ENCODE assay signal across 8 cellular contexts in the genomic region with DNA sequence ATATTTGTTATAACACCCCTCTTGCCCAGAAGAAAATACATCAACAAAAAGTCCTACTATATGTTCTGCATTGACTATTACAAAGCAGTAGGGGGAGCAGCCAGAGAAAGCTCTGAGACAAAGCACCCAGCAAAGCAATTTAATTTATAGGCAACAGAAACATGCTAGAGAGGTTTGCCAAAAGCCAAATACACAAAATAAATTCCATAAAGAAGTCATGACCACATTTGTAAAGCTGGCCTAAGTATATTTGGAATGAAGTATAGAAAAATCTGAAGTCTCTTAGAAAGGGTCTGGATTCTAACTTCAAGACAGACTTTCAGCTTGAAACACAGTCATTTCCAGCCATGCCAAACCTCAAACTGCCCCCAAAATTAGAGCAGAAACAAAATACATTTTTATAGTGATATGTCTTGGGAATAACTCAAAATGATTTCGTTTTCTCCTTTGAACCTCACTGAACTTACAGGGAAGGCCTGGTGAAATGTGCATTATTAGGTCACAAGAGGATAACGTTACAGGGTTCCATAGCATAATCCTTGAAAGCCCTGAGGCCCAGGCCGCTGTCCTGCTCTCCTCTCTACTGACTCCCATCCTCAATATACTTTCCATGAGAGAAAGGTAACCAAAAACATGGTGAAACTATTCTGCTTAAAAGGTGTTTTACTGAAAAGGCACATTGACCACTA.
DNase-seq lines count a peak whose midpoint lies in the region; ATAC-seq and TF ChIP-seq lines count a peak whose summit lies in the region.

No MANE protein-coding gene starts in this region.

- DNase-seq in AG08396 (ENCODE audit: low spot score), result peak; percentile 39
- peak; percentile 63 for DNase-seq in EH (ENCODE audit: low read depth)
- peak; percentile 16 to 77 for DNase-seq in SW 1271 (lab: John Stamatoyannopoulos, UW)
- peak; percentile 3 to 9 for DNase-seq in erythroblast (lab: John Stamatoyannopoulos, UW)
- peak; percentile 58 for DNase-seq in renal cortical epithelial cell (ENCODE audit: low read depth)
- DNase-seq in activated CD4-positive, alpha-beta T cell treated with anti-CD3 and anti-CD28 coated beads, Interleukin-2, amount 50 U/mL, for 48 hours, result no peak

- ATAC-seq in HG03354 (IDR thresholded peaks at IDR 0.05; ENCODE audit: poor library complexity, severe bottlenecking, unreplicated experiment), result peak; percentile 47
- ATAC-seq in HG03108 (IDR thresholded peaks at IDR 0.05; ENCODE audit: unreplicated experiment), result no peak

- TF ChIP-seq POLR2A in erythroblast (IDR thresholded peaks at IDR 0.05; ENCODE audit: low read length), result no peak

Comparison
In these comparisons a context has a peak if more than half of its experiments do, and no peak if none do; other contexts are left out.
1. DNase-seq: peak in AG08396 (single experiment), EH (single experiment), SW 1271 (2 of 2), erythroblast (2 of 2) and renal cortical epithelial cell (single experiment); none in activated CD4-positive, alpha-beta T cell treated with anti-CD3 and anti-CD28 coated beads, Interleukin-2, amount 50 U/mL, for 48 hours (0 of 2).